2 cellular contexts compared by ENCODE assay signal in the genomic region with DNA sequence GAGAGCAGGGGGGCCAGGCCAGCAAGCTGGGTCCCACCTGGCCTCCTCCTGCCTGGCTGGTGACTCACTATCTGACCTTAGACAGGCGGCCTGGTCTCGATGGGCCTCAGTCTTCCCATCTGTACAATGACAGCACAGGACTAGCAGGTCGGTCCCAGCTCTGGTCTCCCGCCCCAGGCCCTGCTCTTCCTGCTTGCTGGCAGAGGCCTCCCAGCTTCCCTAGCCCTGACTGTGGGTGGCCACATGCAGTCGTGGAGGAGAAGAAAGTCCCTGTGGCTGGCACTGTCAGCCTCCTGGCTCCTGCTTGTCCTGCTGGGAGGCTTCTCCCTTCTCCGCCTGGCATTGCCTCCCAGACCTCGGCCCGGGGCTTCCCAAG.
TF ChIP-seq lines count a peak whose summit lies in the region.

No MANE protein-coding gene starts in this region.

TF ChIP-seq in GM23338, 12 proteins besides CTCF, POLR2A, EP300 and RAD21 (continued from another document and continues in another):
- TF ChIP-seq, protein P1, sequence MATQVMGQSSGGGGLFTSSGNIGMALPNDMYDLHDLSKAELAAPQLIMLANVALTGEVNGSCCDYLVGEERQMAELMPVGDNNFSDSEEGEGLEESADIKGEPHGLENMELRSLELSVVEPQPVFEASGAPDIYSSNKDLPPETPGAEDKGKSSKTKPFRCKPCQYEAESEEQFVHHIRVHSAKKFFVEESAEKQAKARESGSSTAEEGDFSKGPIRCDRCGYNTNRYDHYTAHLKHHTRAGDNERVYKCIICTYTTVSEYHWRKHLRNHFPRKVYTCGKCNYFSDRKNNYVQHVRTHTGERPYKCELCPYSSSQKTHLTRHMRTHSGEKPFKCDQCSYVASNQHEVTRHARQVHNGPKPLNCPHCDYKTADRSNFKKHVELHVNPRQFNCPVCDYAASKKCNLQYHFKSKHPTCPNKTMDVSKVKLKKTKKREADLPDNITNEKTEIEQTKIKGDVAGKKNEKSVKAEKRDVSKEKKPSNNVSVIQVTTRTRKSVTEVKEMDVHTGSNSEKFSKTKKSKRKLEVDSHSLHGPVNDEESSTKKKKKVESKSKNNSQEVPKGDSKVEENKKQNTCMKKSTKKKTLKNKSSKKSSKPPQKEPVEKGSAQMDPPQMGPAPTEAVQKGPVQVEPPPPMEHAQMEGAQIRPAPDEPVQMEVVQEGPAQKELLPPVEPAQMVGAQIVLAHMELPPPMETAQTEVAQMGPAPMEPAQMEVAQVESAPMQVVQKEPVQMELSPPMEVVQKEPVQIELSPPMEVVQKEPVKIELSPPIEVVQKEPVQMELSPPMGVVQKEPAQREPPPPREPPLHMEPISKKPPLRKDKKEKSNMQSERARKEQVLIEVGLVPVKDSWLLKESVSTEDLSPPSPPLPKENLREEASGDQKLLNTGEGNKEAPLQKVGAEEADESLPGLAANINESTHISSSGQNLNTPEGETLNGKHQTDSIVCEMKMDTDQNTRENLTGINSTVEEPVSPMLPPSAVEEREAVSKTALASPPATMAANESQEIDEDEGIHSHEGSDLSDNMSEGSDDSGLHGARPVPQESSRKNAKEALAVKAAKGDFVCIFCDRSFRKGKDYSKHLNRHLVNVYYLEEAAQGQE (IDR thresholded peaks at IDR 0.05; ENCODE audit: unreplicated experiment): no peak
- no peak for TF ChIP-seq ZNF114 (CRISPR knock-in tag; IDR thresholded peaks at IDR 0.05)
- TF ChIP-seq, protein P2, sequence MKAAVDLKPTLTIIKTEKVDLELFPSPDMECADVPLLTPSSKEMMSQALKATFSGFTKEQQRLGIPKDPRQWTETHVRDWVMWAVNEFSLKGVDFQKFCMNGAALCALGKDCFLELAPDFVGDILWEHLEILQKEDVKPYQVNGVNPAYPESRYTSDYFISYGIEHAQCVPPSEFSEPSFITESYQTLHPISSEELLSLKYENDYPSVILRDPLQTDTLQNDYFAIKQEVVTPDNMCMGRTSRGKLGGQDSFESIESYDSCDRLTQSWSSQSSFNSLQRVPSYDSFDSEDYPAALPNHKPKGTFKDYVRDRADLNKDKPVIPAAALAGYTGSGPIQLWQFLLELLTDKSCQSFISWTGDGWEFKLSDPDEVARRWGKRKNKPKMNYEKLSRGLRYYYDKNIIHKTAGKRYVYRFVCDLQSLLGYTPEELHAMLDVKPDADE (IDR thresholded peaks at IDR 0.05): no peak
- TF ChIP-seq EZH2phosphoT487 (IDR thresholded peaks at IDR 0.05; ENCODE audit: unreplicated experiment): no peak
- TF ChIP-seq, protein P3, sequence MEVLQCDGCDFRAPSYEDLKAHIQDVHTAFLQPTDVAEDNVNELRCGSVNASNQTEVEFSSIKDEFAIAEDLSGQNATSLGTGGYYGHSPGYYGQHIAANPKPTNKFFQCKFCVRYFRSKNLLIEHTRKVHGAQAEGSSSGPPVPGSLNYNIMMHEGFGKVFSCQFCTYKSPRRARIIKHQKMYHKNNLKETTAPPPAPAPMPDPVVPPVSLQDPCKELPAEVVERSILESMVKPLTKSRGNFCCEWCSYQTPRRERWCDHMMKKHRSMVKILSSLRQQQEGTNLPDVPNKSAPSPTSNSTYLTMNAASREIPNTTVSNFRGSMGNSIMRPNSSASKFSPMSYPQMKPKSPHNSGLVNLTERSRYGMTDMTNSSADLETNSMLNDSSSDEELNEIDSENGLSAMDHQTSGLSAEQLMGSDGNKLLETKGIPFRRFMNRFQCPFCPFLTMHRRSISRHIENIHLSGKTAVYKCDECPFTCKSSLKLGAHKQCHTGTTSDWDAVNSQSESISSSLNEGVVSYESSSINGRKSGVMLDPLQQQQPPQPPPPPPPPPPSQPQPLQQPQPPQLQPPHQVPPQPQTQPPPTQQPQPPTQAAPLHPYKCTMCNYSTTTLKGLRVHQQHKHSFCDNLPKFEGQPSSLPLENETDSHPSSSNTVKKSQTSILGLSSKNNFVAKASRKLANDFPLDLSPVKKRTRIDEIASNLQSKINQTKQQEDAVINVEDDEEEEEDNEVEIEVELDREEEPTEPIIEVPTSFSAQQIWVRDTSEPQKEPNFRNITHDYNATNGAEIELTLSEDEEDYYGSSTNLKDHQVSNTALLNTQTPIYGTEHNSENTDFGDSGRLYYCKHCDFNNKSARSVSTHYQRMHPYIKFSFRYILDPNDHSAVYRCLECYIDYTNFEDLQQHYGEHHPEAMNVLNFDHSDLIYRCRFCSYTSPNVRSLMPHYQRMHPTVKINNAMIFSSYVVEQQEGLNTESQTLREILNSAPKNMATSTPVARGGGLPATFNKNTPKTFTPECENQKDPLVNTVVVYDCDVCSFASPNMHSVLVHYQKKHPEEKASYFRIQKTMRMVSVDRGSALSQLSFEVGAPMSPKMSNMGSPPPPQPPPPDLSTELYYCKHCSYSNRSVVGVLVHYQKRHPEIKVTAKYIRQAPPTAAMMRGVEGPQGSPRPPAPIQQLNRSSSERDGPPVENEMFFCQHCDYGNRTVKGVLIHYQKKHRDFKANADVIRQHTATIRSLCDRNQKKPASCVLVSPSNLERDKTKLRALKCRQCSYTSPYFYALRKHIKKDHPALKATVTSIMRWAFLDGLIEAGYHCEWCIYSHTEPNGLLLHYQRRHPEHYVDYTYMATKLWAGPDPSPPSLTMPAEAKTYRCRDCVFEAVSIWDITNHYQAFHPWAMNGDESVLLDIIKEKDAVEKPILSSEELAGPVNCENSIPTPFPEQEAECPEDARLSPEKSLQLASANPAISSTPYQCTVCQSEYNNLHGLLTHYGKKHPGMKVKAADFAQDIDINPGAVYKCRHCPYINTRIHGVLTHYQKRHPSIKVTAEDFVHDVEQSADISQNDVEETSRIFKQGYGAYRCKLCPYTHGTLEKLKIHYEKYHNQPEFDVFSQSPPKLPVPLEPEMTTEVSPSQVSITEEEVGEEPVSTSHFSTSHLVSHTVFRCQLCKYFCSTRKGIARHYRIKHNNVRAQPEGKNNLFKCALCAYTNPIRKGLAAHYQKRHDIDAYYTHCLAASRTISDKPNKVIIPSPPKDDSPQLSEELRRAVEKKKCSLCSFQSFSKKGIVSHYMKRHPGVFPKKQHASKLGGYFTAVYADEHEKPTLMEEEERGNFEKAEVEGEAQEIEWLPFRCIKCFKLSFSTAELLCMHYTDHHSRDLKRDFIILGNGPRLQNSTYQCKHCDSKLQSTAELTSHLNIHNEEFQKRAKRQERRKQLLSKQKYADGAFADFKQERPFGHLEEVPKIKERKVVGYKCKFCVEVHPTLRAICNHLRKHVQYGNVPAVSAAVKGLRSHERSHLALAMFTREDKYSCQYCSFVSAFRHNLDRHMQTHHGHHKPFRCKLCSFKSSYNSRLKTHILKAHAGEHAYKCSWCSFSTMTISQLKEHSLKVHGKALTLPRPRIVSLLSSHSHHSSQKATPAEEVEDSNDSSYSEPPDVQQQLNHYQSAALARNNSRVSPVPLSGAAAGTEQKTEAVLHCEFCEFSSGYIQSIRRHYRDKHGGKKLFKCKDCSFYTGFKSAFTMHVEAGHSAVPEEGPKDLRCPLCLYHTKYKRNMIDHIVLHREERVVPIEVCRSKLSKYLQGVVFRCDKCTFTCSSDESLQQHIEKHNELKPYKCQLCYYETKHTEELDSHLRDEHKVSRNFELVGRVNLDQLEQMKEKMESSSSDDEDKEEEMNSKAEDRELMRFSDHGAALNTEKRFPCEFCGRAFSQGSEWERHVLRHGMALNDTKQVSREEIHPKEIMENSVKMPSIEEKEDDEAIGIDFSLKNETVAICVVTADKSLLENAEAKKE (CRISPR knock-in tag; IDR thresholded peaks at IDR 0.05): no peak
- no peak for TF ChIP-seq EZH2 (IDR thresholded peaks at IDR 0.05; ENCODE audit: low read depth, unreplicated experiment)
- TF ChIP-seq STAT1 (IDR thresholded peaks at IDR 0.05; ENCODE audit: unreplicated experiment): no peak
- no peak for TF ChIP-seq ZNF331 (CRISPR knock-in tag; IDR thresholded peaks at IDR 0.05; ENCODE audit: low read depth)
- no peak for TF ChIP-seq NANOG (IDR thresholded peaks at IDR 0.05; ENCODE audit: borderline replicate concordance)
- TF ChIP-seq CREB1 (CRISPR knock-in tag; IDR thresholded peaks at IDR 0.05; ENCODE audit: low read depth): no peak

TF ChIP-seq in WTC11, 78 proteins besides CTCF, POLR2A, EP300 and RAD21 (continued from another document):
- TF ChIP-seq ZNF121 (CRISPR knock-in tag; IDR thresholded peaks at IDR 0.05): 0 out of 2 replicates have a peak, but pooled peaks have one; percentile 2
